ENCODE assay signal across 8 cellular contexts in the genomic region with DNA sequence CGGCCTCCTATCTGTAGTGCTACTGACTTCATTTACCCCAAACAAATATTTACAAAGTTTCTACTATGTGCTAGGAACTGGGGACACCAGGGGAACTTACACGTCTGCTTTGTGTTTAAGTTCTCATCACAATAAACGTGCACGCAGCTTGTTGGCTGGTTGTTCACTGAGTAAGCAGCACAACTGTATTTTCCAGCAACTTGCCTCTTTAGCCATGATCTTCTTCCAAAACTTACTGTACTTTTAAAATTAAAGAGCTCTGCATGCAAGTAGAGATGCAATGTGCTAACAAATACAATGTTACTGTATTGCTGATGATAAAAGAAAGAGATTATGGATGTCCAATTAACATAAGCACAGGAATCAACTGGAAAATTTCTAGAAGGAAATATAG.
DNase-seq lines count a peak whose midpoint lies in the region; ATAC-seq, FAIRE-seq and TF ChIP-seq lines count a peak whose summit lies in the region.

No MANE protein-coding gene starts in this region.

- TF ChIP-seq CTCF in DOHH2 (IDR thresholded peaks at IDR 0.05; ENCODE audit: low read depth, low read length, poor library complexity, severe bottlenecking) (no peak), endothelial cell (IDR thresholded peaks at IDR 0.05; ENCODE audit: unreplicated experiment) (no peak), prostate gland (IDR thresholded peaks at IDR 0.05) (no peak), mucosa of descending colon (IDR thresholded peaks at IDR 0.05) (no peak)

- TF ChIP-seq POLR2A in prostate gland (IDR thresholded peaks at IDR 0.05): no peak

- H3K9me2 ChIP-seq in DOHH2 (replicated peaks; ENCODE audit: control insufficient read depth, low read length): no peaks in the 10 kb centered on the region

- no peak overlapping the region for H3K4me3 Mint-ChIP-seq in endothelial cell (ENCODE audit: unreplicated experiment)

- H3K4me3 ChIP-seq in DOHH2 (ENCODE audit: low read length) (peak overlapping the region; percentile 75), SJSA1 (no peak overlapping the region), prostate gland (no peak overlapping the region), mucosa of descending colon (no peak overlapping the region)

- no peaks in the 10 kb centered on the region for H3K9me3 Mint-ChIP-seq in endothelial cell (ENCODE audit: unreplicated experiment)

- H3K27me3 ChIP-seq in DOHH2 (ENCODE audit: control insufficient read depth, low read length) (no peaks in the 10 kb centered on the region), SJSA1 (replicated peaks) (no peaks in the 10 kb centered on the region), prostate gland (replicated peaks; ENCODE audit: insufficient read depth) (no peaks in the 10 kb centered on the region)

- intact Hi-C loops in prostate gland (cut with DNase I) (loop anchor here (5.0 kb wide), 2 partner anchors 35 to 55 kb away; no protein-coding TSS in a partner anchor), mucosa of descending colon (cut with DNase I, micrococcal nuclease) (loop anchor here in 1 of 2 donors (10.0 kb wide), 1 partner anchor 58 kb away; no protein-coding TSS in a partner anchor)

- peaks cover 91% of the 10 kb centered on the region for H3K79me2 ChIP-seq in DOHH2 (ENCODE audit: control insufficient read depth, low read length)

- 28% methylated on average over 4 of the region's 4 CpGs for WGBS in prostate gland

- no peak for DNase-seq in SJSA1 (ENCODE audit: low read depth in 1 of 2, low spot score in 2 of 2)
- DNase-seq in endothelial cell (ENCODE audit: low spot score): no peak
- DNase-seq in prostate gland (ENCODE audit: low spot score): no peak
- no peak for DNase-seq in mesenteric fat pad (ENCODE audit: low spot score)
- no peak for DNase-seq in HTR-8/SVneo (ENCODE audit: insufficient read length, low spot score)
- no peak for DNase-seq in mucosa of descending colon
- DNase-seq in UCSD-AML1 (lab: John Stamatoyannopoulos, UW; ENCODE audit: unreplicated experiment): no peak

- peaks cover 84% of the 10 kb centered on the region for H3K4me1 Mint-ChIP-seq in endothelial cell (ENCODE audit: unreplicated experiment)

- H4K20me1 ChIP-seq in DOHH2 (ENCODE audit: control insufficient read depth, insufficient read depth, low read depth, low read length): peaks cover 6% of the 10 kb centered on the region; the same call in 1 of the 2 replicates

- FAIRE-seq in HTR-8/SVneo (lab: Jason Lieb, UNC): no peak

- peaks cover 23% of the 10 kb centered on the region for H3F3A ChIP-seq in DOHH2 (ENCODE audit: control insufficient read depth, insufficient read depth)

- H3K36me3 ChIP-seq in DOHH2 (ENCODE audit: control insufficient read depth, low read length) (peaks cover 50% of the 10 kb centered on the region), SJSA1 (no peaks in the 10 kb centered on the region), prostate gland (no peaks in the 10 kb centered on the region), mucosa of descending colon (ENCODE audit: low read depth) (no peaks in the 10 kb centered on the region)

- H3K4me1 ChIP-seq in DOHH2 (ENCODE audit: control insufficient read depth, low read length) (peaks cover 90% of the 10 kb centered on the region), SJSA1 (replicated peaks) (peaks cover 50% of the 10 kb centered on the region), prostate gland (replicated peaks) (peaks cover 3% of the 10 kb centered on the region), mucosa of descending colon (ENCODE audit: low read depth) (peaks cover 34% of the 10 kb centered on the region)

- H3K4me2 ChIP-seq in DOHH2 (ENCODE audit: low read length): peak overlapping the region; percentile 91

- H3K9me3 ChIP-seq in DOHH2 (ENCODE audit: control insufficient read depth, insufficient read depth, low read length) (no peaks in the 10 kb centered on the region), SJSA1 (replicated peaks) (no peaks in the 10 kb centered on the region), prostate gland (no peaks in the 10 kb centered on the region), mucosa of descending colon (no peaks in the 10 kb centered on the region)

- H3K27ac ChIP-seq in DOHH2 (ENCODE audit: low read depth, low read length) (peak overlapping the region; percentile 99), SJSA1 (peak overlapping the region; percentile 73), prostate gland (peak overlapping the region; percentile 73 to 75)

- peaks cover 10% of the 10 kb centered on the region for H3K36me3 Mint-ChIP-seq in endothelial cell (ENCODE audit: low read depth, unreplicated experiment)

- peaks cover 4% of the 10 kb centered on the region for H3K27me3 Mint-ChIP-seq in endothelial cell (ENCODE audit: unreplicated experiment)

- H3K27ac Mint-ChIP-seq in endothelial cell (ENCODE audit: unreplicated experiment): peak overlapping the region; percentile 86

- ATAC-seq in mucosa of descending colon: no peak
